2 cellular contexts compared by ENCODE assay signal in the genomic region with DNA sequence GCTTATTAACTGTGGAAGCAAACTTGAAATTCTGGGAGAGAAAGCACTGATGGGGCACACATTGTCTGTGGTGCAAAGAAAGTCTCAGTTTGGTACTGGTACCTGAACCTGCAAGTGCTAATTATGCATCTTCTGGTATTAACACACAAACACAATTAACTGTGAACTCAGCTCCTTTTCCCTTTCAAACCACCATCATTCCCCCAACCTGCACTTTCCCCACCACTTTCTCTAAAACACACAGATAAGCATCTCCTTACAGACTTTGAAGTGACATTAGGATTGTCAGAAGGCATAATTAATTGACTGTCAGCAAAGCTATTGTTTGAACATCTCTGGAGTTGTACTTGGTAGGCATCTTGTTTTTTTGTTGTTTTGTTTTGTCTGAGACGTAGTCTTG.
TF ChIP-seq lines count a peak whose summit lies in the region.

No MANE protein-coding gene starts in this region.

TF ChIP-seq in A549, 52 proteins besides CTCF, POLR2A, EP300 and RAD21 (continued from another document):
- TF ChIP-seq, protein P1, sequence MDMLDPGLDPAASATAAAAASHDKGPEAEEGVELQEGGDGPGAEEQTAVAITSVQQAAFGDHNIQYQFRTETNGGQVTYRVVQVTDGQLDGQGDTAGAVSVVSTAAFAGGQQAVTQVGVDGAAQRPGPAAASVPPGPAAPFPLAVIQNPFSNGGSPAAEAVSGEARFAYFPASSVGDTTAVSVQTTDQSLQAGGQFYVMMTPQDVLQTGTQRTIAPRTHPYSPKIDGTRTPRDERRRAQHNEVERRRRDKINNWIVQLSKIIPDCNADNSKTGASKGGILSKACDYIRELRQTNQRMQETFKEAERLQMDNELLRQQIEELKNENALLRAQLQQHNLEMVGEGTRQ (IDR thresholded peaks at IDR 0.05): no peak
- TF ChIP-seq HOXB5 (CRISPR knock-in tag; IDR thresholded peaks at IDR 0.05) (no peak), ESRRA (IDR thresholded peaks at IDR 0.05; ENCODE audit: borderline replicate concordance, low read length) (no peak), ZFP36 (IDR thresholded peaks at IDR 0.05; ENCODE audit: borderline replicate concordance, partially characterized antibody) (no peak), EHF (CRISPR knock-in tag; IDR thresholded peaks at IDR 0.05) (no peak), NR3C1 (IDR thresholded peaks at IDR 0.05) (no peak), POLR2AphosphoS2 (conservative IDR thresholded peaks at IDR 0.05; ENCODE audit: low read length) (no peak)
- TF ChIP-seq, protein P2, sequence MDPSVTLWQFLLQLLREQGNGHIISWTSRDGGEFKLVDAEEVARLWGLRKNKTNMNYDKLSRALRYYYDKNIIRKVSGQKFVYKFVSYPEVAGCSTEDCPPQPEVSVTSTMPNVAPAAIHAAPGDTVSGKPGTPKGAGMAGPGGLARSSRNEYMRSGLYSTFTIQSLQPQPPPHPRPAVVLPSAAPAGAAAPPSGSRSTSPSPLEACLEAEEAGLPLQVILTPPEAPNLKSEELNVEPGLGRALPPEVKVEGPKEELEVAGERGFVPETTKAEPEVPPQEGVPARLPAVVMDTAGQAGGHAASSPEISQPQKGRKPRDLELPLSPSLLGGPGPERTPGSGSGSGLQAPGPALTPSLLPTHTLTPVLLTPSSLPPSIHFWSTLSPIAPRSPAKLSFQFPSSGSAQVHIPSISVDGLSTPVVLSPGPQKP (IDR thresholded peaks at IDR 0.05; ENCODE audit: low read depth, low read length): no peak

TF ChIP-seq in IMR-90, 13 proteins besides CTCF, POLR2A, EP300 and RAD21 (continued from another document):
- TF ChIP-seq SMC3 (IDR thresholded peaks at IDR 0.05; ENCODE audit: low read depth, low read length) (no peak), FOS (IDR thresholded peaks at IDR 0.05; ENCODE audit: low read depth, low read length) (no peak), CEBPB (IDR thresholded peaks at IDR 0.05; ENCODE audit: low read depth, low read length) (no peak), RCOR1 (IDR thresholded peaks at IDR 0.05; ENCODE audit: insufficient replicate concordance, low read length) (no peak), MAFK (IDR thresholded peaks at IDR 0.05; ENCODE audit: low read depth, low read length) (no peak), RFX5 (IDR thresholded peaks at IDR 0.05; ENCODE audit: low read depth, low read length) (no peak), MXI1 (IDR thresholded peaks at IDR 0.05; ENCODE audit: borderline replicate concordance, low read depth, low read length) (no peak)
- TF ChIP-seq, protein P2 (IDR thresholded peaks at IDR 0.05; ENCODE audit: borderline replicate concordance, low read depth, low read length): no peak
